In genomic region chr1:38013027-38013588, GRCh38 we compare ENCODE assay signal across 1 cellular context.
TF ChIP-seq lines count a peak whose summit lies in the region.

No MANE protein-coding gene starts in this region.

TF ChIP-seq in HepG2, 621 proteins besides CTCF, POLR2A, EP300 and RAD21 (continues in another document):
- TF ChIP-seq RCOR2 (CRISPR knock-in tag; IDR thresholded peaks at IDR 0.05) = no peak
- TF ChIP-seq EEA1 (CRISPR knock-in tag; IDR thresholded peaks at IDR 0.05; ENCODE audit: borderline replicate concordance) = no peak
- TF ChIP-seq BRD4 (CRISPR knock-in tag; IDR thresholded peaks at IDR 0.05) = no peak
- no peak for TF ChIP-seq AHDC1 (CRISPR knock-in tag; IDR thresholded peaks at IDR 0.05; ENCODE audit: borderline replicate concordance)
- TF ChIP-seq HMG20B (CRISPR knock-in tag; conservative IDR thresholded peaks at IDR 0.05) = no peak
- no peak for TF ChIP-seq LCORL (IDR thresholded peaks at IDR 0.05)
- TF ChIP-seq LCORL (CRISPR knock-in tag; IDR thresholded peaks at IDR 0.05) = no peak
- TF ChIP-seq ZNF275 (CRISPR knock-in tag; IDR thresholded peaks at IDR 0.05; ENCODE audit: borderline replicate concordance) = no peak
- TF ChIP-seq JUN (CRISPR knock-in tag; IDR thresholded peaks at IDR 0.05) = 0 out of 2 replicates have a peak, but pooled peaks have one; percentile 36
- no peak for TF ChIP-seq CREB3 (CRISPR knock-in tag; IDR thresholded peaks at IDR 0.05)
- TF ChIP-seq MAZ (IDR thresholded peaks at IDR 0.05; ENCODE audit: borderline replicate concordance, low read depth, low read length) = no peak
- no peak for TF ChIP-seq MAZ (CRISPR knock-in tag; IDR thresholded peaks at IDR 0.05; ENCODE audit: low read depth)
- no peak for TF ChIP-seq ZNF619 (CRISPR knock-in tag; IDR thresholded peaks at IDR 0.05)
- TF ChIP-seq SRY (CRISPR knock-in tag; IDR thresholded peaks at IDR 0.05) = no peak
- TF ChIP-seq ZNF138 (CRISPR knock-in tag; IDR thresholded peaks at IDR 0.05; ENCODE audit: low read depth) = no peak
- no peak for TF ChIP-seq ZNF704 (CRISPR knock-in tag; IDR thresholded peaks at IDR 0.05; ENCODE audit: borderline replicate concordance)
- TF ChIP-seq ASH2L (IDR thresholded peaks at IDR 0.05; ENCODE audit: insufficient read length, low read depth, low read length) = peak; percentile 25
- TF ChIP-seq GZF1 (CRISPR knock-in tag; IDR thresholded peaks at IDR 0.05) = no peak
- TF ChIP-seq IKZF1 (IDR thresholded peaks at IDR 0.05) = no peak
- no peak for TF ChIP-seq PTBP1 (IDR thresholded peaks at IDR 0.05; ENCODE audit: low read depth, low read length, poor library complexity, severe bottlenecking)
- no peak for TF ChIP-seq ZNF747 (CRISPR knock-in tag; IDR thresholded peaks at IDR 0.05; ENCODE audit: borderline replicate concordance)
- peak; percentile 3; the same call in 1 of the 2 replicates for TF ChIP-seq ZNF607 (CRISPR knock-in tag; IDR thresholded peaks at IDR 0.05; ENCODE audit: borderline replicate concordance)
- TF ChIP-seq ZNF367 (CRISPR knock-in tag; IDR thresholded peaks at IDR 0.05; ENCODE audit: borderline replicate concordance) = no peak
- TF ChIP-seq JARID2 (CRISPR knock-in tag; IDR thresholded peaks at IDR 0.05; ENCODE audit: insufficient replicate concordance) = peak; percentile 9
- TF ChIP-seq MLXIP (CRISPR knock-in tag; IDR thresholded peaks at IDR 0.05; ENCODE audit: borderline replicate concordance) = 0 out of 2 replicates have a peak, but pooled peaks have one; percentile 17
- TF ChIP-seq JUND (CRISPR knock-in tag; IDR thresholded peaks at IDR 0.05) = no peak
- TF ChIP-seq ZNF737 (CRISPR knock-in tag; IDR thresholded peaks at IDR 0.05; ENCODE audit: borderline replicate concordance) = 0 out of 2 replicates have a peak, but pooled peaks have one; percentile 3
- TF ChIP-seq ZNF670 (CRISPR knock-in tag; IDR thresholded peaks at IDR 0.05; ENCODE audit: borderline replicate concordance) = no peak
- no peak for TF ChIP-seq ZNF3 (CRISPR knock-in tag; IDR thresholded peaks at IDR 0.05)
- TF ChIP-seq PRDM15 (CRISPR knock-in tag; IDR thresholded peaks at IDR 0.05) = no peak
- no peak for TF ChIP-seq ZNF33B (CRISPR knock-in tag; IDR thresholded peaks at IDR 0.05)
- no peak for TF ChIP-seq CEBPB (IDR thresholded peaks at IDR 0.05; ENCODE audit: borderline replicate concordance, low read depth, low read length)
- TF ChIP-seq ZNF570 (CRISPR knock-in tag; IDR thresholded peaks at IDR 0.05; ENCODE audit: borderline replicate concordance) = no peak
- TF ChIP-seq LBX2 (CRISPR knock-in tag; IDR thresholded peaks at IDR 0.05; ENCODE audit: borderline replicate concordance) = no peak
- peak; percentile 98 for TF ChIP-seq ZNF629 (CRISPR knock-in tag; conservative IDR thresholded peaks at IDR 0.05)
- TF ChIP-seq MTF2 (CRISPR knock-in tag; IDR thresholded peaks at IDR 0.05; ENCODE audit: borderline replicate concordance) = no peak
- no peak for TF ChIP-seq ZC3H13 (CRISPR knock-in tag; IDR thresholded peaks at IDR 0.05)
- no peak for TF ChIP-seq ZBTB25 (CRISPR knock-in tag; IDR thresholded peaks at IDR 0.05)
- TF ChIP-seq NBN (conservative IDR thresholded peaks at IDR 0.05) = no peak
- 0 out of 2 replicates have a peak, but pooled peaks have one; percentile 40 for TF ChIP-seq ZNF782 (CRISPR knock-in tag; IDR thresholded peaks at IDR 0.05; ENCODE audit: borderline replicate concordance)
- TF ChIP-seq HMGXB4 (CRISPR knock-in tag; IDR thresholded peaks at IDR 0.05; ENCODE audit: borderline replicate concordance in 1 of 2, low read depth in 1 of 2) = peak in 1 of 2 experiments; percentile 13; a peak in 1 of 4 replicates
- TF ChIP-seq ZNF768 (CRISPR knock-in tag; IDR thresholded peaks at IDR 0.05) = no peak
- peak; percentile 14; the same call in 1 of the 2 replicates for TF ChIP-seq PHF21A (CRISPR knock-in tag; IDR thresholded peaks at IDR 0.05)
- TF ChIP-seq ZNF234 (CRISPR knock-in tag; conservative IDR thresholded peaks at IDR 0.05) = no peak
- no peak for TF ChIP-seq HOXA7 (CRISPR knock-in tag; IDR thresholded peaks at IDR 0.05)
- TF ChIP-seq ZNF709 (CRISPR knock-in tag; IDR thresholded peaks at IDR 0.05) = no peak
- TF ChIP-seq ZNF296 (CRISPR knock-in tag; conservative IDR thresholded peaks at IDR 0.05) = no peak
- TF ChIP-seq ZNF7 (CRISPR knock-in tag; IDR thresholded peaks at IDR 0.05) = no peak
- no peak for TF ChIP-seq NR2F2 (IDR thresholded peaks at IDR 0.05; ENCODE audit: borderline replicate concordance, low read depth)
- no peak for TF ChIP-seq TOE1 (CRISPR knock-in tag; IDR thresholded peaks at IDR 0.05)
- TF ChIP-seq ZNF205 (CRISPR knock-in tag; IDR thresholded peaks at IDR 0.05) = no peak
